23 cellular contexts compared by ENCODE assay signal in the genomic region with DNA sequence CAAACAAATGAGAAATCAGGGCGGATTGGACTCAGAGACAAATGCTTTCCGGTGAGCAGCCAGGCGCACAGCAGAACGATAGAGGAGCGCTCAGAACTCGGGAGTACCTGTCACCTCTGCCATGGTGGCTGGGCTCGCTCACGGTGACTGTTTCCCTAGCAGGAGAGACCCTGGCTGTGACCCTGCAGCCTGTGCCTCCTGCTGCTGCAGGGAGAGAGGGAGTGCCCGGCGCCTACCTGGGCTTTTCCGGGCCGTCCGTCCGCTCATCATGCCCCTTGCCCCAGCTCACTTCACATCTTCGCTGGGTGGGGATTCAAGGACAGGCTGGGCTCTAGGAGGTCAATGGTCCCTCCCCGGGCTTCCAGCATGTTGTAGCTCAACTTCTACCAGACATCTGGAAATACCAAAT. TPM values are rescaled to one million over a fixed set of nuclear protein-coding genes. Genes with fewer than 3 reads are reported as not detected.
"Had no signal": no experiment of that assay in that cellular context is flagged by ENCODE, and none has a peak within 500 bp of the region (broad histone marks: within the 10 kb centered on the region; RNA-seq: fewer than 3 reads in every experiment).

No MANE protein-coding gene starts in this region.

- H3K9me3 ChIP-seq: mucosa of descending colon, pancreas, thyroid gland, vagina had no signal

- H3K4me1 Mint-ChIP-seq: memory B cell had no signal

- H3K36me3 Mint-ChIP-seq: activated CD8-positive, alpha-beta memory T cell treated with anti-CD3 and anti-CD28 coated beads, Interleukin-2, amount 10 ng/mL, durations not matched to agents 7 days and 5 days; activated naive CD8-positive, alpha-beta T cell; memory B cell; naive thymus-derived CD4-positive, alpha-beta T cell; neural progenitor cell; stimulated activated naive B cell treated with anti-CD40 and anti-IgM and Interleukin-4, amounts not matched to agents 10 μg/mL and 1 μg/mL and 100 μg/mL, for 72 hours; T-cell had no signal

- H3K4me3 Mint-ChIP-seq: activated CD4-positive, alpha-beta memory T cell treated with anti-CD3 and anti-CD28 coated beads, Interleukin-2, amount 10 ng/mL, durations not matched to agents 7 days and 5 days; activated CD8-positive, alpha-beta memory T cell treated with anti-CD3 and anti-CD28 coated beads, Interleukin-2, amount 10 ng/mL, durations not matched to agents 7 days and 5 days; memory B cell; neural progenitor cell had no signal

- H3K4me1 ChIP-seq: neural progenitor cell, pancreas, thyroid gland, vagina had no signal

- H2AFZ ChIP-seq: neural progenitor cell had no signal

- H3K36me3 ChIP-seq: cardiac muscle cell, neural progenitor cell, pancreas, thyroid gland, vagina had no signal

- H3K4me3 ChIP-seq: cardiac muscle cell, mucosa of descending colon, neural progenitor cell, pancreas, smooth muscle cell, thyroid gland, vagina had no signal

- H3K27ac Mint-ChIP-seq: activated CD8-positive, alpha-beta memory T cell treated with anti-CD3 and anti-CD28 coated beads, Interleukin-2, amount 10 ng/mL, durations not matched to agents 7 days and 5 days; memory B cell; neural progenitor cell; T-cell had no signal

- DNase-seq: activated CD4-positive, CD25-positive, alpha-beta regulatory T cell; activated CD8-positive, alpha-beta memory T cell treated with anti-CD3 and anti-CD28 coated beads, Interleukin-2, amount 10 ng/mL, durations not matched to agents 7 days and 5 days; amniotic stem cell; foreskin keratinocyte; glutamatergic neuron; kidney; left ventricle myocardium superior; naive thymus-derived CD4-positive, alpha-beta T cell; pancreas; stimulated activated CD4-positive, alpha-beta T cell treated with anti-CD3 and anti-CD28 coated beads, Interleukin-4, amount 100 ng/mL, for 24 hours; stimulated activated naive B cell treated with anti-CD40 and anti-IgM and Interleukin-4, amounts not matched to agents 10 μg/mL and 1 μg/mL and 100 μg/mL, for 72 hours; thyroid gland had no signal

- ATAC-seq: activated CD8-positive, alpha-beta memory T cell treated with anti-CD3 and anti-CD28 coated beads, Interleukin-2, amount 10 ng/mL, durations not matched to agents 7 days and 5 days had no signal

- H3K9me3 Mint-ChIP-seq: activated CD4-positive, alpha-beta memory T cell treated with anti-CD3 and anti-CD28 coated beads, Interleukin-2, amount 10 ng/mL, durations not matched to agents 7 days and 5 days; memory B cell; naive thymus-derived CD4-positive, alpha-beta T cell; neural progenitor cell; stimulated activated naive B cell treated with anti-CD40 and anti-IgM and Interleukin-4, amounts not matched to agents 10 μg/mL and 1 μg/mL and 100 μg/mL, for 72 hours; T-cell had no signal

- H3K27me3 ChIP-seq: cardiac muscle cell, foreskin keratinocyte, neural progenitor cell, pancreas, thyroid gland, vagina had no signal

- H3K27ac ChIP-seq: cardiac muscle cell, foreskin keratinocyte, neural progenitor cell had no signal

- H3K9ac ChIP-seq: neural progenitor cell had no signal

- H3K4me2 ChIP-seq: neural progenitor cell had no signal

RNA-seq across cellular contexts. Expression of a gene that starts 14.1 kb away (rescaled TPM):
- total RNA-seq: cardiac muscle cell, epithelial cell of proximal tubule, fibroblast of lung, left ventricle myocardium superior had no signal
